Comparison of ENCODE assay signal across 24 cellular contexts in genomic region chr6:62288562-62288961, GRCh38. TPM values are rescaled to one million over a fixed set of nuclear protein-coding genes. Genes with fewer than 3 reads are reported as not detected.
"Had no signal": no experiment of that assay in that cellular context is flagged by ENCODE, and none has a peak within 500 bp of the region (broad histone marks: within the 10 kb centered on the region; RNA-seq: fewer than 3 reads in every experiment).

No MANE protein-coding gene starts in this region.

- DNase-seq: stimulated activated CD4-positive, alpha-beta T cell treated with anti-CD3 and anti-CD28 coated beads, Interleukin-2, amount 100 ng/mL, for 48 hours; stimulated activated CD4-positive, alpha-beta T cell treated with anti-CD3 and anti-CD28 coated beads, Interleukin-4, amount 100 ng/mL, for 1 hour; stimulated activated CD4-positive, alpha-beta T cell treated with anti-CD3 and anti-CD28 coated beads, Interleukin-4, amount 100 ng/mL, for 24 hours; stimulated activated CD4-positive, alpha-beta T cell treated with anti-CD3 and anti-CD28 coated beads, Interleukin-4, amount 100 ng/mL, for 4 hours; stimulated activated CD8-positive, alpha-beta memory T cell treated with anti-CD3 and anti-CD28 coated beads, Interleukin-4, amount 100 ng/mL, for 48 hours; stimulated activated naive B cell treated with anti-CD40 and anti-IgM and Interleukin-4, amounts not matched to agents 10 μg/mL and 1 μg/mL and 100 μg/mL, for 72 hours; stimulated activated naive CD4-positive, alpha-beta T cell; stimulated activated naive CD4-positive, alpha-beta T cell treated with Interleukin-2 at 50 U/mL for 16 hours; stimulated activated naive CD8-positive, alpha-beta T cell treated with anti-CD3 and anti-CD28 coated beads, Interleukin-15, amount 100 ng/mL, for 72 hours; stimulated activated naive CD8-positive, alpha-beta T cell treated with anti-CD3 and anti-CD28 coated beads, Interleukin-15, Interleukin-2, amounts not matched to agents 100 U/mL and 50 U/mL, for 24 hours; stomach; substantia nigra; testis; thyroid gland; tibial artery; transverse colon; trophoblast cell; upper lobe of left lung; upper lobe of right lung; uterus had no signal

- FAIRE-seq: urothelium cell line had no signal

- ATAC-seq: stimulated activated effector memory CD8-positive, alpha-beta T cell treated with anti-CD3 and anti-CD28 coated beads, Interleukin-12 subunit alpha, Interleukin-12 subunit beta, amount 100 ng/mL, for 72 hours; stimulated activated memory B cell treated with anti-CD40 and anti-IgM and Interleukin-4, amounts not matched to agents 10 μg/mL and 1 μg/mL and 100 μg/mL, for 72 hours; stimulated activated naive B cell treated with anti-CD40 and anti-IgM and Interleukin-4, amounts not matched to agents 10 μg/mL and 1 μg/mL and 100 μg/mL, for 72 hours; stimulated activated naive CD8-positive, alpha-beta T cell treated with anti-CD3 and anti-CD28 coated beads, Interleukin-15, amount 100 ng/mL, for 72 hours; stimulated activated naive CD8-positive, alpha-beta T cell treated with anti-CD3 and anti-CD28 coated beads, Interleukin-15, Interleukin-2, amounts not matched to agents 100 U/mL and 50 U/mL, for 24 hours; upper lobe of right lung had no signal

RNA-seq across cellular contexts. Expression of gene KHDRBS2, which starts 2.5 kb away (rescaled TPM):
- total RNA-seq: suprapubic skin had no signal
